ENCODE assay signal across 8 cellular contexts in the genomic region with DNA sequence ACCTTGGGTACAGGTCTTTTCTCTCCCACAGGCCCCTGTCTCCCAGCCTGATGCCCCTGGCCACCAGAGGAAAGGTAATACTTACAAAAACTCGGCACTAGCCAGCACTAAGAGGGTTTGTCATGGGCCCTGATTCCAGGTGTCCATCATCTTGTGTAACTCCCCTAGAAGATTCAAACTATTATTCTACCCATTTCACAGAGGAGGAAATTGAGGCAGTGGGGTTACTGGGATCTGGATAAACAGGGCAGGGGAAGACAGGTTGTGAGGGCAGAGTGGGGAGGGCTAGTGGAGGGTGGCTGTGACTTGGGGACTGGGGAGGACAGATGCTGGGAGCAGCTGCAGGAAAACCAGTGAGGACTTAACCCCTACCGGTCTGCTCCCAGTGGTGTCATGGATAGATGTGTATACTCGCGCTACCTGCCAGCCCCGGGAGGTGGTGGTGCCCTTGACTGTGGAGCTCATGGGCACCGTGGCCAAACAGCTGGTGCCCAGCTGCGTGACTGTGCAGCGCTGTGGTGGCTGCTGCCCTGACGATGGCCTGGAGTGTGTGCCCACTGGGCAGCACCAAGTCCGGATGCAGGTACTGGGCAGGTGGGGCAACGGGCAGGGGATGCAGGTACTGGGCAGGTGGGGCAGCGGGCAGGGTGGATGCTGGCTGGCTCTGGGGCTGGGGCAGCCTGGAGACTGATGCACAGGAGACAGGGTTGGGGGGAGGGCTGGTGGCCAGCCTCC. TPM values are rescaled to one million over a fixed set of nuclear protein-coding genes. Genes with fewer than 3 reads are reported as not detected.
DNase-seq lines count a peak whose midpoint lies in the region; ATAC-seq, FAIRE-seq and TF ChIP-seq lines count a peak whose summit lies in the region.

No MANE protein-coding gene starts in this region.

- no peak for ATAC-seq in activated CD8-positive, alpha-beta memory T cell treated with anti-CD3 and anti-CD28 coated beads, Interleukin-2, amount 10 ng/mL, durations not matched to agents 7 days and 5 days
- ATAC-seq in right lobe of liver, result no peak

- H3K9me3 ChIP-seq in astrocyte (ENCODE audit: insufficient read depth, low read depth, low read length) (no peaks in the 10 kb centered on the region), right lobe of liver (no peaks in the 10 kb centered on the region), transverse colon (no peaks in the 10 kb centered on the region)

- H3K27ac ChIP-seq in astrocyte (ENCODE audit: low read depth, low read length) (no peak overlapping the region), right lobe of liver (peak overlapping the region in 1 of 3 donors; percentile 79), transverse colon (peak overlapping the region; percentile 81 to 95 (median 87))

- in situ Hi-C loops in transverse colon (cut with MboI; ENCODE audit: low pct_ligation_motif_present in 1 of 4, low pct_unique_long_range_greater_than_20kb in 1 of 4, low sequenced_read_pairs in 3 of 4), result no loop called here

- TF ChIP-seq POLR2A in right lobe of liver (IDR thresholded peaks at IDR 0.05), result no peak
- no peak for TF ChIP-seq POLR2A in transverse colon (IDR thresholded peaks at IDR 0.05)

- WGBS in right lobe of liver (ENCODE audit: insufficient coverage, low coverage, low lambda C conversion rate, missing lambda C conversion rate), result no CpG with 5 or more reads among the region's 12 CpGs
- WGBS in transverse colon (ENCODE audit: low coverage in 1 of 2), 2 donors, result 74% methylated on average over 12 of the region's 12 CpGs; no CpG with 5 or more reads in 1 of the 2 donors

- no peaks in the 10 kb centered on the region for H3K9me3 Mint-ChIP-seq in activated CD8-positive, alpha-beta memory T cell treated with anti-CD3 and anti-CD28 coated beads, Interleukin-2, amount 10 ng/mL, durations not matched to agents 7 days and 5 days (ENCODE audit: low read depth)
- no peaks in the 10 kb centered on the region for H3K9me3 Mint-ChIP-seq in astrocyte (ENCODE audit: unreplicated experiment)

- H3K4me1 ChIP-seq in astrocyte (ENCODE audit: insufficient read depth, low read length) (peaks cover 22% of the 10 kb centered on the region), right lobe of liver (peaks cover 0 to 35% (median 10%) of the 10 kb centered on the region in 4 donors), transverse colon (peaks cover 18 to 84% (median 63%) of the 10 kb centered on the region in 4 donors)

- no peak overlapping the region for H2AFZ ChIP-seq in astrocyte (ENCODE audit: low read depth, low read length)

- no peaks in the 10 kb centered on the region for H3K27me3 Mint-ChIP-seq in activated CD8-positive, alpha-beta memory T cell treated with anti-CD3 and anti-CD28 coated beads, Interleukin-2, amount 10 ng/mL, durations not matched to agents 7 days and 5 days
- H3K27me3 Mint-ChIP-seq in astrocyte (ENCODE audit: low read depth, unreplicated experiment), result no peaks in the 10 kb centered on the region

- CTCF ChIA-PET in activated CD8-positive, alpha-beta memory T cell treated with anti-CD3 and anti-CD28 coated beads, Interleukin-2, amount 10 ng/mL, durations not matched to agents 7 days and 5 days (lab: Charles Lee), result interaction anchor here (0.7 to 2.3 kb wide), 3 partner anchors 31 to 69 kb away, joined by 3 to 7 read pairs (median 3); no protein-coding TSS in a partner anchor

- peak overlapping the region; percentile 81 for H3K4me3 Mint-ChIP-seq in activated CD8-positive, alpha-beta memory T cell treated with anti-CD3 and anti-CD28 coated beads, Interleukin-2, amount 10 ng/mL, durations not matched to agents 7 days and 5 days
- peak overlapping the region; percentile 81 for H3K4me3 Mint-ChIP-seq in astrocyte (ENCODE audit: unreplicated experiment)

- TF ChIP-seq EP300 in transverse colon (IDR thresholded peaks at IDR 0.05; ENCODE audit: low read depth), result no peak

- peak overlapping the region; percentile 83 for H3K4me2 ChIP-seq in astrocyte (ENCODE audit: low read length)

- DNase-seq in activated CD8-positive, alpha-beta memory T cell treated with anti-CD3 and anti-CD28 coated beads, Interleukin-2, amount 10 ng/mL, durations not matched to agents 7 days and 5 days, result no peak
- DNase-seq in activated CD8-positive, alpha-beta memory T cell treated with anti-CD3 and anti-CD28 coated beads, Interleukin-2, amount 50 U/mL, for 4 hours, result no peak
- no peak for DNase-seq in astrocyte (ENCODE audit: low read depth)
- DNase-seq in right lobe of liver, result peak in 1 of 3 donors; percentile 49
- DNase-seq in transverse colon, result peak; percentile 11
- no peak for DNase-seq in posterior vena cava (ENCODE audit: low spot score)
- no peak for DNase-seq in NCI-H1694 treated with DMSO at 0.1 percent for 48 hours (lab: John Stamatoyannopoulos, UW)
- no peak for DNase-seq in posterior cingulate gyrus

- peaks cover 11% of the 10 kb centered on the region for H3K36me3 ChIP-seq in astrocyte (ENCODE audit: insufficient read depth, low read length)
- no peaks in the 10 kb centered on the region for H3K36me3 ChIP-seq in right lobe of liver
- no peaks in the 10 kb centered on the region for H3K36me3 ChIP-seq in transverse colon

- peak overlapping the region; percentile 29 for H3K9ac ChIP-seq in astrocyte (ENCODE audit: low read length)

- TF ChIP-seq CTCF in astrocyte (IDR thresholded peaks at IDR 0.05; ENCODE audit: insufficient read depth, low read depth, low read length) (no peak), right lobe of liver (IDR thresholded peaks at IDR 0.05) (no peak), transverse colon (IDR thresholded peaks at IDR 0.05) (no peak)

- peak overlapping the region; percentile 73 for H3K27ac Mint-ChIP-seq in activated CD8-positive, alpha-beta memory T cell treated with anti-CD3 and anti-CD28 coated beads, Interleukin-2, amount 10 ng/mL, durations not matched to agents 7 days and 5 days
- H3K27ac Mint-ChIP-seq in astrocyte (ENCODE audit: unreplicated experiment), result peak overlapping the region; percentile 69

- H3K27me3 ChIP-seq in astrocyte (ENCODE audit: insufficient read depth, low read length) (no peaks in the 10 kb centered on the region), right lobe of liver (no peaks in the 10 kb centered on the region), transverse colon (no peaks in the 10 kb centered on the region)

- peak overlapping the region; percentile 45 for H3K4me3 ChIP-seq in astrocyte (ENCODE audit: insufficient read depth, low read depth, low read length)
- H3K4me3 ChIP-seq in right lobe of liver, result peak overlapping the region; percentile 54 to 58 (median 57)
- H3K4me3 ChIP-seq in transverse colon, result peak overlapping the region; percentile 59 to 77 (median 70)

- peaks cover 44% of the 10 kb centered on the region for H3K4me1 Mint-ChIP-seq in activated CD8-positive, alpha-beta memory T cell treated with anti-CD3 and anti-CD28 coated beads, Interleukin-2, amount 10 ng/mL, durations not matched to agents 7 days and 5 days
- H3K4me1 Mint-ChIP-seq in astrocyte (ENCODE audit: low read depth, unreplicated experiment), result peaks cover 7% of the 10 kb centered on the region

- intact Hi-C loops in right lobe of liver (cut with DNase I), result no loop called here
- intact Hi-C loops in transverse colon (cut with DNase I; ENCODE audit: low total_unique reads), result no loop called here
- intact Hi-C loops in posterior vena cava (cut with DNase I), result no loop called here
- intact Hi-C loops in posterior cingulate gyrus (cut with DNase I), result loop anchor here (10.0 kb wide), 1 partner anchor 51 kb away; the partner anchor contains the start of gene STIP1

- no peak for FAIRE-seq in astrocyte (lab: Jason Lieb, UNC)

- peaks cover 8% of the 10 kb centered on the region for H3K79me2 ChIP-seq in astrocyte (ENCODE audit: insufficient read depth, low read length)

- peaks cover 3% of the 10 kb centered on the region for H3K36me3 Mint-ChIP-seq in activated CD8-positive, alpha-beta memory T cell treated with anti-CD3 and anti-CD28 coated beads, Interleukin-2, amount 10 ng/mL, durations not matched to agents 7 days and 5 days
- H3K36me3 Mint-ChIP-seq in astrocyte (ENCODE audit: low read depth, unreplicated experiment), result no peaks in the 10 kb centered on the region

- H4K20me1 ChIP-seq in astrocyte (ENCODE audit: insufficient read depth, low read length), result peaks cover 11% of the 10 kb centered on the region

RNA-seq across cellular contexts. Expression of gene VEGFB, which starts 1.2 kb away (rescaled TPM):
- total RNA-seq in activated CD8-positive, alpha-beta memory T cell treated with anti-CD3 and anti-CD28 coated beads, Interleukin-2, amount 10 ng/mL, durations not matched to agents 7 days and 5 days, result 10 to 100 TPM; 53.4 to 54.8 TPM
- total RNA-seq in astrocyte, result 30.4 and 36.8 TPM in 2 replicates
- 10 to 100 TPM in 5 of 6 experiments, 1 to 10 TPM in 1; 7.5 to 33.2 (median 16.6) TPM for total RNA-seq in right lobe of liver
- 10 to 100 TPM; 34.0 to 84.9 (median 36.8) TPM for total RNA-seq in transverse colon
- 100 to 1,000 TPM; 163 to 190 TPM for total RNA-seq in posterior vena cava

RNA-seq across cellular contexts. Expression of gene DNAJC4, which starts 5.2 kb away (rescaled TPM):
- 10 to 100 TPM; 29.7 to 37.0 TPM for total RNA-seq in activated CD8-positive, alpha-beta memory T cell treated with anti-CD3 and anti-CD28 coated beads, Interleukin-2, amount 10 ng/mL, durations not matched to agents 7 days and 5 days
- total RNA-seq in astrocyte (23.8 and 25.7 TPM in 2 replicates), right lobe of liver (10 to 100 TPM; 14.6 to 27.6 (median 21.4) TPM), transverse colon (100 to 1,000 TPM in 1 of 4 donors, 10 to 100 TPM in 3; 52.6 to 214 (median 76.0) TPM), posterior vena cava (10 to 100 TPM; 16.1 to 21.3 TPM)

RNA-seq across cellular contexts. Expression of gene FKBP2, which starts 5.3 kb away (rescaled TPM):
- total RNA-seq in activated CD8-positive, alpha-beta memory T cell treated with anti-CD3 and anti-CD28 coated beads, Interleukin-2, amount 10 ng/mL, durations not matched to agents 7 days and 5 days, result 10 to 100 TPM; 23.4 to 23.9 TPM
- total RNA-seq in astrocyte (41.5 and 45.6 TPM in 2 replicates), right lobe of liver (100 to 1,000 TPM in 1 of 6 experiments, 10 to 100 TPM in 5; 49.4 to 108 (median 66.7) TPM), transverse colon (100 to 1,000 TPM in 2 of 4 donors, 10 to 100 TPM in 2; 63.6 to 203 (median 102) TPM), posterior vena cava (10 to 100 TPM; 50.6 to 56.7 TPM)

RNA-seq across cellular contexts. Expression of gene NUDT22, which starts 9.5 kb away (rescaled TPM):
- 10 to 100 TPM; 83.8 to 84.1 TPM for total RNA-seq in activated CD8-positive, alpha-beta memory T cell treated with anti-CD3 and anti-CD28 coated beads, Interleukin-2, amount 10 ng/mL, durations not matched to agents 7 days and 5 days
- total RNA-seq in astrocyte (40.2 and 40.7 TPM in 2 replicates), right lobe of liver (10 to 100 TPM; 23.2 to 46.7 (median 32.1) TPM), transverse colon (100 to 1,000 TPM in 3 of 4 donors, 10 to 100 TPM in 1; 84.0 to 215 (median 127) TPM), posterior vena cava (10 to 100 TPM; 35.8 to 41.1 TPM)

RNA-seq across cellular contexts. Expression of gene TRPT1, which starts 9.6 kb away (rescaled TPM):
- total RNA-seq in activated CD8-positive, alpha-beta memory T cell treated with anti-CD3 and anti-CD28 coated beads, Interleukin-2, amount 10 ng/mL, durations not matched to agents 7 days and 5 days, result 10 to 100 TPM; 33.4 to 37.1 TPM
- total RNA-seq in astrocyte (28.8 and 29.4 TPM in 2 replicates), right lobe of liver (10 to 100 TPM; 13.5 to 29.6 (median 18.9) TPM), transverse colon (100 to 1,000 TPM in 2 of 4 donors, 10 to 100 TPM in 2; 82.4 to 113 (median 99.1) TPM), posterior vena cava (10 to 100 TPM; 19.9 to 21.9 TPM)
